ENCODE assay signal across 34 cellular contexts in genomic region chr2:230940476-230940815, GRCh38. TPM values are rescaled to one million over a fixed set of nuclear protein-coding genes. Genes with fewer than 3 reads are reported as not detected.
"Had no signal": no experiment of that assay in that cellular context is flagged by ENCODE, and none has a peak within 500 bp of the region (broad histone marks: within the 10 kb centered on the region; RNA-seq: fewer than 3 reads in every experiment).

No MANE protein-coding gene starts in this region.

- H3K27ac Mint-ChIP-seq: activated CD4-positive, alpha-beta memory T cell treated with anti-CD3 and anti-CD28 coated beads, Interleukin-2, amount 10 ng/mL, durations not matched to agents 7 days and 5 days; activated CD4-positive, alpha-beta T cell treated with anti-CD3 and anti-CD28 coated beads, Interleukin-2, amount 10 ng/mL, durations not matched to agents 24 days and 14 days; activated naive CD8-positive, alpha-beta T cell treated with anti-CD3 and anti-CD28 coated beads, Interleukin-2, amount 50 U/mL, for 24 hours; nephron; progenitor cell of endocrine pancreas; stimulated activated naive CD8-positive, alpha-beta T cell treated with anti-CD3 and anti-CD28 coated beads, Interleukin-15, amount 100 ng/mL, for 72 hours had no signal

- H3K4me1 ChIP-seq: esophagus squamous epithelium, left lung, thyroid gland, upper lobe of right lung had no signal

- H3K4me3 Mint-ChIP-seq: activated CD4-positive, alpha-beta memory T cell treated with anti-CD3 and anti-CD28 coated beads, Interleukin-2, amount 10 ng/mL, durations not matched to agents 7 days and 5 days; activated CD4-positive, alpha-beta T cell treated with anti-CD3 and anti-CD28 coated beads, Interleukin-2, amount 10 ng/mL, durations not matched to agents 24 days and 14 days; activated naive CD8-positive, alpha-beta T cell treated with anti-CD3 and anti-CD28 coated beads, Interleukin-2, amount 50 U/mL, for 24 hours; nephron; stimulated activated memory B cell treated with anti-CD40 and anti-IgM and Interleukin-4, amounts not matched to agents 10 μg/mL and 1 μg/mL and 100 μg/mL, for 72 hours; stimulated activated naive CD8-positive, alpha-beta T cell treated with anti-CD3 and anti-CD28 coated beads, Interleukin-15, amount 100 ng/mL, for 72 hours had no signal

- H3K9me3 ChIP-seq: neutrophil, ovary, thyroid gland, upper lobe of right lung had no signal

- H3K27me3 Mint-ChIP-seq: stimulated activated naive CD8-positive, alpha-beta T cell treated with anti-CD3 and anti-CD28 coated beads, Interleukin-15, amount 100 ng/mL, for 72 hours had no signal

- H3K27me3 ChIP-seq: ovary, thyroid gland, upper lobe of right lung had no signal

- DNase-seq: activated CD4-positive, alpha-beta memory T cell treated with anti-CD3 and anti-CD28 coated beads, Interleukin-2, amount 10 ng/mL, durations not matched to agents 7 days and 5 days; activated CD4-positive, alpha-beta T cell treated with anti-CD3 and anti-CD28 coated beads, Interleukin-2, amount 10 ng/mL, durations not matched to agents 24 days and 14 days; activated gamma-delta T cell treated with Interleukin-2 at 50 U/mL for 16 hours; activated naive CD4-positive, alpha-beta T cell treated with anti-CD3 and anti-CD28 coated beads, Interleukin-2, amount 50 U/mL, for 16 hours; activated naive CD8-positive, alpha-beta T cell treated with anti-CD3 and anti-CD28 coated beads, Interleukin-2, amount 50 U/mL, for 24 hours; amygdala; caudate nucleus; effector CD4-positive, alpha-beta T cell; esophagus squamous epithelium; foreskin melanocyte; heart right ventricle; left lung; mesendoderm; mucosa of descending colon; ovary; stimulated activated CD4-positive, alpha-beta T cell treated with anti-CD3 and anti-CD28 coated beads, Interleukin-4, amount 100 ng/mL, for 24 hours; stimulated activated naive CD8-positive, alpha-beta T cell treated with anti-CD3 and anti-CD28 coated beads, Interleukin-15, amount 100 ng/mL, for 72 hours; substantia nigra; T-helper 9 cell; thyroid gland; upper lobe of right lung had no signal

- H3K36me3 ChIP-seq: esophagus squamous epithelium, heart right ventricle, left lung, neutrophil, ovary, thyroid gland, upper lobe of right lung had no signal

- H3K4me1 Mint-ChIP-seq: nephron had no signal

- H3K4me3 ChIP-seq: esophagus squamous epithelium, heart right ventricle, left lung, lung, mucosa of descending colon, ovary, skin epidermis, thyroid gland, upper lobe of right lung had no signal

- H3K27ac ChIP-seq: epithelial cell of prostate, esophagus squamous epithelium, heart right ventricle, left lung, neutrophil, ovary, skin epidermis, thyroid gland, upper lobe of right lung, VCaP had no signal

- ATAC-seq: activated naive CD8-positive, alpha-beta T cell treated with anti-CD3 and anti-CD28 coated beads, Interleukin-2, amount 50 U/mL, for 24 hours; heart right ventricle; left lung; mucosa of descending colon; sciatic nerve; stimulated activated memory B cell treated with anti-CD40 and anti-IgM and Interleukin-4, amounts not matched to agents 10 μg/mL and 1 μg/mL and 100 μg/mL, for 72 hours; stimulated activated naive CD8-positive, alpha-beta T cell treated with anti-CD3 and anti-CD28 coated beads, Interleukin-15, amount 100 ng/mL, for 72 hours; upper lobe of right lung had no signal

RNA-seq across cellular contexts. Expression of gene GPR55, which starts 15.4 kb away (rescaled TPM):
- total RNA-seq: chondrocyte, glomerular endothelial cell, progenitor cell of endocrine pancreas, renal cortical epithelial cell had no signal

RNA-seq across cellular contexts. Expression of gene SPATA3, which starts 55.5 kb away (rescaled TPM):
- total RNA-seq: activated CD4-positive, alpha-beta T cell treated with anti-CD3 and anti-CD28 coated beads, Interleukin-2, amount 10 ng/mL, durations not matched to agents 24 days and 14 days; chondrocyte; esophagus squamous epithelium; glomerular endothelial cell; heart right ventricle; left lung; lung; mucosa of descending colon; ovary; progenitor cell of endocrine pancreas; renal cortical epithelial cell; sciatic nerve; T-helper 1 cell treated with Interleukin-12 subunit alpha and Interleukin-12 subunit beta and Interleukin-4 antibody, amounts not matched to agents 30 ng/mL and 1 ng/mL, for 36 hours; upper lobe of right lung had no signal
